In genomic region chr5:17269201-17269600, GRCh38 we compare ENCODE assay signal across 12 cellular contexts. TPM values are rescaled to one million over a fixed set of nuclear protein-coding genes. Genes with fewer than 3 reads are reported as not detected.
A peak's percentile ranks its signal among the peaks of the same experiment; 100 is the strongest.
DNase-seq lines count a peak whose midpoint lies in the region; ATAC-seq and TF ChIP-seq lines count a peak whose summit lies in the region.
"Had no signal": no experiment of that assay in that cellular context is flagged by ENCODE, and none has a peak within 500 bp of the region (broad histone marks: within the 10 kb centered on the region; RNA-seq: fewer than 3 reads in every experiment).

No MANE protein-coding gene starts in this region.

- peak; percentile 70 for ATAC-seq in GM18505 (IDR thresholded peaks at IDR 0.05; ENCODE audit: unreplicated experiment)
- peak; percentile 86 for ATAC-seq in GM21447 (IDR thresholded peaks at IDR 0.05; ENCODE audit: unreplicated experiment)
- peak; percentile 66 for ATAC-seq in HG03045 (IDR thresholded peaks at IDR 0.05; ENCODE audit: unreplicated experiment)

- H3K23ac ChIP-seq in neuronal stem cell (ENCODE audit: low read depth, low read length, poor library complexity) = no peak overlapping the region

- H4K91ac ChIP-seq in neuronal stem cell (ENCODE audit: low read depth, low read length, poor library complexity) = no peak overlapping the region

- no peak overlapping the region for H2BK120ac ChIP-seq in neuronal stem cell (ENCODE audit: low read depth, low read length)

- peaks cover 8% of the 10 kb centered on the region; the same call in 1 of the 2 replicates for H3K9me3 ChIP-seq in OCI-LY7 (ENCODE audit: low read length)
- peaks cover 0 to 1% of the 10 kb centered on the region in 2 donors for H3K9me3 ChIP-seq in neuronal stem cell (replicated peaks in 1 of 2; ENCODE audit: control insufficient read depth in 2 of 2, insufficient read depth in 1 of 2, low read depth in 1 of 2, low read length in 2 of 2)
- H3K9me3 ChIP-seq: SJSA1 had no signal

- H3K9me2 ChIP-seq in OCI-LY7 (ENCODE audit: insufficient read depth, low read length) = no peaks in the 10 kb centered on the region

- intact Hi-C loops in OCI-LY7 (cut with micrococcal nuclease; ENCODE audit: unreplicated experiment) (loop anchor here (5.0 kb wide), 2 partner anchors 48 to 52 kb away; partner anchors contain the start of gene BASP1), head of caudate nucleus (cut with DNase I) (no loop called here)

- no peak overlapping the region for H4K8ac ChIP-seq in neuronal stem cell (ENCODE audit: low read depth, low read length)

- TF ChIP-seq POLR2A in GM18505 (IDR thresholded peaks at IDR 0.05; ENCODE audit: borderline replicate concordance, extremely low read depth, insufficient read depth, insufficient read length) = no peak

- CTCF ChIA-PET in OCI-LY7 (lab: Charles Lee; ENCODE audit: unreplicated experiment) = interaction anchor here (0.9 kb wide), 1 partner anchor 77 kb away, joined by 3 read pairs; no protein-coding TSS in a partner anchor

- TF ChIP-seq CTCF in OCI-LY7 (conservative IDR thresholded peaks at IDR 0.05; ENCODE audit: low read length) = no peak

- no peaks in the 10 kb centered on the region for H3K27me3 ChIP-seq in neuronal stem cell (ENCODE audit: control insufficient read depth in 3 of 3, insufficient read depth in 3 of 3, low read depth in 1 of 3, low read length in 3 of 3)
- H3K27me3 ChIP-seq: SJSA1 had no signal

- no peaks in the 10 kb centered on the region for H3K79me1 ChIP-seq in neuronal stem cell (ENCODE audit: low read depth, low read length)

- peaks cover 88% of the 10 kb centered on the region for H3K79me2 ChIP-seq in OCI-LY7 (ENCODE audit: insufficient read depth, low read depth, low read length)

- no peak overlapping the region for H2BK5ac ChIP-seq in neuronal stem cell (ENCODE audit: low read length)

- H2BK15ac ChIP-seq in neuronal stem cell (ENCODE audit: low read length) = no peak overlapping the region

- no peak overlapping the region for H2BK12ac ChIP-seq in neuronal stem cell (ENCODE audit: low read length)

- H3K9ac ChIP-seq in neuronal stem cell (ENCODE audit: low read depth, low read length, poor library complexity) = no peak overlapping the region

- no TSS peak for BruUV-seq in OCI-LY7 (replicated peaks; lab: Mats Ljungman, UMichigan)

- H3K4ac ChIP-seq in neuronal stem cell (ENCODE audit: low read length) = no peak overlapping the region

- DNase-seq in OCI-LY7 (ENCODE audit: low spot score) (peak; percentile 72), NCI-H226 (no peak), head of caudate nucleus (no peak), NCI-H1417 (lab: John Stamatoyannopoulos, UW) (no peak), neuronal stem cell (ENCODE audit: low spot score) (no peak)
- DNase-seq: NCI-H187 treated with DMSO at 0.1 percent for 48 hours, nucleus accumbens, substantia nigra had no signal

- WGBS in neuronal stem cell (ENCODE audit: extremely low coverage in 2 of 2, insufficient read length in 2 of 2, insufficient replicate concordance in 1 of 2), 2 donors = no CpG with 5 or more reads among the region's 6 CpGs

- H3K14ac ChIP-seq in neuronal stem cell (ENCODE audit: low read length) = no peak overlapping the region

- POLR2A ChIA-PET in OCI-LY7 (lab: Charles Lee) = interaction anchor here (0.7 to 6.5 kb wide), 14 partner anchors 8 to 1677 kb away, joined by 3 to 55 read pairs (median 3); no protein-coding TSS in a partner anchor

- H3K18ac ChIP-seq in neuronal stem cell (ENCODE audit: low read length) = no peak overlapping the region

- peaks cover 86% of the 10 kb centered on the region for H3K4me1 ChIP-seq in OCI-LY7 (ENCODE audit: insufficient read depth, low read length, poor library complexity, severe bottlenecking)
- no peaks in the 10 kb centered on the region for H3K4me1 ChIP-seq in neuronal stem cell (ENCODE audit: control insufficient read depth in 2 of 2, insufficient read depth in 1 of 2, low read depth in 1 of 2, low read length in 2 of 2)

- H3K4me3 ChIP-seq in OCI-LY7 (ENCODE audit: low read depth, low read length, poor library complexity, severe bottlenecking) (peak overlapping the region; percentile 45), neuronal stem cell (ENCODE audit: low read length in 2 of 2) (no peak overlapping the region)
- H3K4me3 ChIP-seq: SJSA1 had no signal

- H3K36me3 ChIP-seq in OCI-LY7 (ENCODE audit: insufficient read depth, low read length) = peaks cover 24% of the 10 kb centered on the region
- peaks cover 2 to 41% of the 10 kb centered on the region in 2 donors for H3K36me3 ChIP-seq in neuronal stem cell (replicated peaks in 1 of 2; ENCODE audit: control insufficient read depth in 2 of 2, insufficient read depth in 2 of 2, low read length in 2 of 2)

- H3K4me2 ChIP-seq in OCI-LY7 (ENCODE audit: low read length) (peak overlapping the region; percentile 55), neuronal stem cell (ENCODE audit: insufficient read depth, low read length, poor library complexity, severe bottlenecking) (no peak overlapping the region)

- H2AK5ac ChIP-seq in neuronal stem cell (ENCODE audit: low read depth, low read length) = no peak overlapping the region

- no peak overlapping the region for H2AFZ ChIP-seq in OCI-LY7 (ENCODE audit: low read length)
- no peak overlapping the region for H2AFZ ChIP-seq in neuronal stem cell (ENCODE audit: low read length)

- no peaks in the 10 kb centered on the region for H4K20me1 ChIP-seq in OCI-LY7 (ENCODE audit: insufficient read depth, low read length)

- peak overlapping the region; percentile 74 for H3K27ac ChIP-seq in OCI-LY7 (ENCODE audit: low read depth, low read length, poor library complexity, severe bottlenecking)
- no peak overlapping the region for H3K27ac ChIP-seq in neuronal stem cell (replicated peaks; ENCODE audit: low read length)
- H3K27ac ChIP-seq: SJSA1 had no signal

RNA-seq across cellular contexts. Expression of gene BASP1, which starts 51.8 kb away (rescaled TPM):
- 62.1 and 64.8 TPM in 2 replicates for total RNA-seq in OCI-LY7 (2014; rRNA removed; shearing (Covaris generic))
- 23.4 and 28.1 TPM in 2 replicates for total RNA-seq in OCI-LY7 (2022)
- 313 TPM for polyA plus RNA-seq in neuronal stem cell (2013, experiment 1 of 2)
- polyA plus RNA-seq in neuronal stem cell (2013, experiment 2 of 2) = 331 TPM
